12 cellular contexts compared by ENCODE assay signal in genomic region chr13:52903320-52903719, GRCh38. TPM values are rescaled to one million over a fixed set of nuclear protein-coding genes. Genes with fewer than 3 reads are reported as not detected.
DNase-seq lines count a peak whose midpoint lies in the region; ATAC-seq lines count a peak whose summit lies in the region.
"Had no signal": no experiment of that assay in that cellular context is flagged by ENCODE, and none has a peak within 500 bp of the region (broad histone marks: within the 10 kb centered on the region; RNA-seq: fewer than 3 reads in every experiment).

No MANE protein-coding gene starts in this region.

- peak; percentile 36 for DNase-seq in pons (ENCODE audit: low spot score)
- no peak for DNase-seq in NCI-H1694 treated with DMSO at 0.1 percent for 48 hours (lab: John Stamatoyannopoulos, UW)
- no peak for DNase-seq in SK-N-DZ (ENCODE audit: low spot score)
- no peak for DNase-seq in activated naive CD8-positive, alpha-beta T cell treated with anti-CD3 and anti-CD28 coated beads, Interleukin-2, amount 50 U/mL, for 24 hours
- DNase-seq: DMS79, H9, nephron progenitor cell, T-helper 17 cell had no signal

- ATAC-seq in GM19035 (IDR thresholded peaks at IDR 0.05; ENCODE audit: unreplicated experiment) = peak; percentile 99
- peak; percentile 72 for ATAC-seq in GM21737 (IDR thresholded peaks at IDR 0.05; ENCODE audit: unreplicated experiment)
- peak; percentile 86 for ATAC-seq in HG03354 (IDR thresholded peaks at IDR 0.05; ENCODE audit: poor library complexity, severe bottlenecking, unreplicated experiment)
- ATAC-seq in activated naive CD8-positive, alpha-beta T cell treated with anti-CD3 and anti-CD28 coated beads, Interleukin-2, amount 50 U/mL, for 24 hours = no peak
- ATAC-seq: esophagus mucosa, T-helper 17 cell had no signal

- no peaks in the 10 kb centered on the region for H3K4me1 Mint-ChIP-seq in activated naive CD8-positive, alpha-beta T cell treated with anti-CD3 and anti-CD28 coated beads, Interleukin-2, amount 50 U/mL, for 24 hours
- H3K4me1 Mint-ChIP-seq: T-helper 17 cell had no signal

- no peaks in the 10 kb centered on the region for H3K9me3 Mint-ChIP-seq in activated naive CD8-positive, alpha-beta T cell treated with anti-CD3 and anti-CD28 coated beads, Interleukin-2, amount 50 U/mL, for 24 hours
- H3K9me3 Mint-ChIP-seq: H9, nephron progenitor cell had no signal

- no peak overlapping the region for H3K27ac Mint-ChIP-seq in activated naive CD8-positive, alpha-beta T cell treated with anti-CD3 and anti-CD28 coated beads, Interleukin-2, amount 50 U/mL, for 24 hours
- H3K27ac Mint-ChIP-seq: nephron progenitor cell, T-helper 17 cell had no signal

- no peaks in the 10 kb centered on the region for H3K36me3 Mint-ChIP-seq in activated naive CD8-positive, alpha-beta T cell treated with anti-CD3 and anti-CD28 coated beads, Interleukin-2, amount 50 U/mL, for 24 hours (ENCODE audit: low read depth)

- H3K27me3 Mint-ChIP-seq in activated naive CD8-positive, alpha-beta T cell treated with anti-CD3 and anti-CD28 coated beads, Interleukin-2, amount 50 U/mL, for 24 hours = peaks cover 20% of the 10 kb centered on the region

- no peak overlapping the region for H3K4me3 Mint-ChIP-seq in activated naive CD8-positive, alpha-beta T cell treated with anti-CD3 and anti-CD28 coated beads, Interleukin-2, amount 50 U/mL, for 24 hours
- H3K4me3 Mint-ChIP-seq: H9, nephron progenitor cell, T-helper 17 cell had no signal

RNA-seq across cellular contexts. Expression of gene PCDH8, which starts 54.9 kb away (rescaled TPM):
- polyA plus RNA-seq in SK-N-DZ (2014; cell fraction: cytosol; rRNA removed) = not detected in 2 replicates
- polyA plus RNA-seq in SK-N-DZ (2014; cell fraction: nucleus; rRNA removed) = not detected in 2 replicates
